In genomic region chr1:171794085-171794484, GRCh38 we compare ENCODE assay signal across 10 cellular contexts. TPM values are rescaled to one million over a fixed set of nuclear protein-coding genes. Genes with fewer than 3 reads are reported as not detected.
DNase-seq lines count a peak whose midpoint lies in the region; ATAC-seq, FAIRE-seq and TF ChIP-seq lines count a peak whose summit lies in the region.
"Had no signal": no experiment of that assay in that cellular context is flagged by ENCODE, and none has a peak within 500 bp of the region (broad histone marks: within the 10 kb centered on the region; RNA-seq: fewer than 3 reads in every experiment).

No MANE protein-coding gene starts in this region.

- no peaks in the 10 kb centered on the region for H3K27me3 Mint-ChIP-seq in type B pancreatic cell

- no peak for TF ChIP-seq CTCF in type B pancreatic cell (conservative IDR thresholded peaks at IDR 0.05)

- no peak overlapping the region for H3K27ac Mint-ChIP-seq in type B pancreatic cell

- ATAC-seq in GM18909 (IDR thresholded peaks at IDR 0.05; ENCODE audit: poor library complexity, unreplicated experiment) = peak; percentile 48

- H3K36me3 Mint-ChIP-seq in type B pancreatic cell = peaks cover 14% of the 10 kb centered on the region

- H3K4me1 Mint-ChIP-seq in type B pancreatic cell (ENCODE audit: unreplicated experiment) = no peaks in the 10 kb centered on the region

- FAIRE-seq in GM19239 (lab: Jason Lieb, UNC) = no peak
- FAIRE-seq: GM18507, islet of Langerhans had no signal

- peak; percentile 73 for DNase-seq in SW480 (ENCODE audit: low spot score)
- peak; percentile 63 for DNase-seq in astrocyte of the hippocampus (ENCODE audit: low read depth, low spot score)
- DNase-seq in stimulated activated CD4-positive, alpha-beta T cell treated with anti-CD3 and anti-CD28 coated beads, Interleukin-2, amount 100 ng/mL, for 4 hours (ENCODE audit: low read depth) = peak; percentile 54
- DNase-seq in GM19239 (ENCODE audit: insufficient read length, low spot score) = no peak
- DNase-seq in globus pallidus (ENCODE audit: low spot score) = no peak
- no peak for DNase-seq in HuH-7 (ENCODE audit: low spot score)
- DNase-seq in type B pancreatic cell (ENCODE audit: extremely low spot score, unreplicated experiment) = no peak

- no peak overlapping the region for H3K4me3 Mint-ChIP-seq in type B pancreatic cell

- no peaks in the 10 kb centered on the region for H3K9me3 Mint-ChIP-seq in type B pancreatic cell

RNA-seq across cellular contexts. Expression of gene METTL13, which starts 12.6 kb away (rescaled TPM):
- total RNA-seq in type B pancreatic cell (ENCODE audit: low replicate concordance) = 32.9 and 39.8 TPM in 2 replicates

RNA-seq across cellular contexts. Expression of gene DNM3, which starts 47.2 kb away (rescaled TPM):
- total RNA-seq in type B pancreatic cell (ENCODE audit: low replicate concordance) = 1.2 and 2.1 TPM in 2 replicates

RNA-seq across cellular contexts. Expression of gene VAMP4, which starts 52.2 kb away (rescaled TPM):
- total RNA-seq in type B pancreatic cell (ENCODE audit: low replicate concordance) = 10.2 TPM in 2 replicates

Comparison
In these comparisons a context has a peak if more than half of its experiments do, and no peak if none do; other contexts are left out.
1. DNase-seq: peak in SW480 (single experiment), astrocyte of the hippocampus (single experiment) and stimulated activated CD4-positive, alpha-beta T cell treated with anti-CD3 and anti-CD28 coated beads, Interleukin-2, amount 100 ng/mL, for 4 hours (single experiment); none in GM19239 (single experiment), globus pallidus (single experiment), HuH-7 (single experiment) and type B pancreatic cell (single experiment).